Comparison of ENCODE assay signal across 20 cellular contexts in the genomic region with DNA sequence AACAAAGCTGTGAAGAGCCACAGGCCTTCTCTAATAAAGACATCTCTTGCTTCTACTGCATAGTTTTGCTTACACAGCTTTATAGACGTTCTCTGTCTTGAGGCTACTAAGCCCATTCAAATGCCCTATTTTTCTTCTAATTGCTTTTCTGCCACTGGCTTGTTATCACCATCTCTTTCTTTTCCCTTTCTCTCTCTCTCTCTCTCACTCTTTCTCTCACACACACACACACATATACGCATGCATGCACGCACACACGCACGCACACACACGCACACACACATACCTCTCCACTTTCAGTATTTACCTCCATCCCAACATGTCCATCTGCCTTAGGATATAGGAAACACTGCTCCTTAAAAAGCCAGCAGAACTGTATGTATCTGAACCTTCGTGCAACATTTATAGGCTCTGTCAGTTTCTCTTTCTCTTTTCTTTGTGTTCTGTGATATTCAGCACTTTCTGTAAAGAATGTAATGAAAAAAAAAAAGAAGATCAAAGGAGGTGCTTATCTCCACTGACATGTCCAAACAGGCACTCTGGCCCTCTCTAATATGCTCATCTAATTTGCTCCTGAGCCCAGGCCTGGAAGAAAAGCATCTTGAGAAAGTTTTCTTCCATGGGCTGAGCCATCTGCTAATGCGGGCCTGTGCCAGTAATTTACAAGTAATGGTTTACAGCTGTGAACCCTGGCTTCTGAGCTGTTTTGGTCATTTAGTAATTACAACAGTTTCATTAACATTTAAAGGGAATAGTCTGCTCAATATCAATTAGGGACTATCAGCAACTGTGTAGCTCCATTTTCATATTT.
DNase-seq lines count a peak whose midpoint lies in the region; ATAC-seq, FAIRE-seq and TF ChIP-seq lines count a peak whose summit lies in the region.
"Had no signal": no experiment of that assay in that cellular context is flagged by ENCODE, and none has a peak within 500 bp of the region (broad histone marks: within the 10 kb centered on the region; RNA-seq: fewer than 3 reads in every experiment).

No MANE protein-coding gene starts in this region.

- no peak overlapping the region for H4K5ac ChIP-seq in IMR-90 (ENCODE audit: low read depth, low read length)

- DNase-seq in GM12892 (ENCODE audit: insufficient read length) (no peak), IMR-90 (no peak), bronchial epithelial cell (ENCODE audit: low read depth) (peak; percentile 4), MCF 10A (ENCODE audit: unreplicated experiment) (no peak), Karpas-422 (no peak), cerebellum (ENCODE audit: low spot score) (no peak)
- DNase-seq: activated CD4-positive, alpha-beta memory T cell treated with anti-CD3 and anti-CD28 coated beads for 36 hours; activated T-cell treated with anti-CD3 and anti-CD28 coated beads, Interleukin-2, amount 50 U/mL, for 4 hours; DMS53; effector CD8-positive, alpha-beta T cell; hippocampal formation; Kasumi-1; NCI-H1436; NCI-H774; thyroid gland had no signal

- no peak overlapping the region for H2BK20ac ChIP-seq in IMR-90 (ENCODE audit: low read depth, low read length)

- 84 to 100% methylated on average over 3 to 6 of the region's 8 CpGs for WGBS in IMR-90 (ENCODE audit: extremely low coverage in 2 of 2, insufficient read length in 1 of 2), 2 experiments

- no peak overlapping the region for H2AK5ac ChIP-seq in IMR-90 (ENCODE audit: low read depth, low read length)

- no peak overlapping the region for H4K8ac ChIP-seq in IMR-90 (ENCODE audit: low read depth in 2 of 2, low read length in 2 of 2)

- no peaks in the 10 kb centered on the region for H3K79me1 ChIP-seq in IMR-90 (ENCODE audit: low read depth in 1 of 2, low read length in 2 of 2)

- TF ChIP-seq CTCF in IMR-90 (conservative IDR thresholded peaks at IDR 0.05; ENCODE audit: low read depth, low read length) (no peak), bronchial epithelial cell (IDR thresholded peaks at IDR 0.05; ENCODE audit: insufficient read depth, low read length, severe bottlenecking) (no peak), parathyroid adenoma (IDR thresholded peaks at IDR 0.05) (no peak), MCF 10A (IDR thresholded peaks at IDR 0.05; ENCODE audit: unreplicated experiment) (no peak)

- H3K4me2 ChIP-seq in IMR-90 (ENCODE audit: low read depth, low read length) (peak overlapping the region; percentile 63), parathyroid adenoma (ENCODE audit: low read length) (peak overlapping the region; percentile 20), Karpas-422 (ENCODE audit: low read depth, low read length, poor library complexity, severe bottlenecking) (no peak overlapping the region)
- H3K4me2 ChIP-seq: BLaER1 treated with 17β-estradiol and CSF1 and Interleukin-3, amounts not matched to agents 10 nM and 100 nM had no signal

- H3K79me2 ChIP-seq in parathyroid adenoma (no peaks in the 10 kb centered on the region), Karpas-422 (ENCODE audit: low read length) (no peaks in the 10 kb centered on the region)

- no peaks in the 10 kb centered on the region for H3K36me3 Mint-ChIP-seq in MCF 10A (ENCODE audit: insufficient read depth, unreplicated experiment)
- H3K36me3 Mint-ChIP-seq: activated CD4-positive, alpha-beta memory T cell treated with anti-CD3 and anti-CD28 coated beads for 36 hours had no signal

- no peaks in the 10 kb centered on the region for H3K36me3 ChIP-seq in IMR-90 (ENCODE audit: control insufficient read depth, insufficient read depth, low read length)
- H3K36me3 ChIP-seq in bronchial epithelial cell (ENCODE audit: control insufficient read depth, insufficient read depth, low read length): no peaks in the 10 kb centered on the region
- no peaks in the 10 kb centered on the region for H3K36me3 ChIP-seq in parathyroid adenoma (ENCODE audit: control insufficient read depth, insufficient read depth, low read length)
- no peaks in the 10 kb centered on the region for H3K36me3 ChIP-seq in Karpas-422 (ENCODE audit: insufficient read depth, low read length)
- H3K36me3 ChIP-seq: BLaER1 treated with 17β-estradiol and CSF1 and Interleukin-3, amounts not matched to agents 10 nM and 100 nM; ovary; thyroid gland had no signal

- H3K9me3 Mint-ChIP-seq in MCF 10A (ENCODE audit: unreplicated experiment): no peaks in the 10 kb centered on the region

- intact Hi-C loops in IMR-90 (cut with micrococcal nuclease) (no loop called here), MCF 10A (cut with micrococcal nuclease) (no loop called here)

- H4K20me1 ChIP-seq in IMR-90 (ENCODE audit: insufficient read depth, low read length): no peaks in the 10 kb centered on the region
- no peaks in the 10 kb centered on the region for H4K20me1 ChIP-seq in Karpas-422 (ENCODE audit: insufficient read depth, low read depth, low read length)
- H4K20me1 ChIP-seq: BLaER1 treated with 17β-estradiol and CSF1 and Interleukin-3, amounts not matched to agents 10 nM and 100 nM had no signal

- no peaks in the 10 kb centered on the region for H3K4me1 ChIP-seq in IMR-90 (ENCODE audit: control insufficient read depth, insufficient read depth, low read length)
- H3K4me1 ChIP-seq in parathyroid adenoma: no peaks in the 10 kb centered on the region
- H3K4me1 ChIP-seq in Karpas-422 (ENCODE audit: low read length): no peaks in the 10 kb centered on the region
- H3K4me1 ChIP-seq: thyroid gland had no signal

- H3K4me3 ChIP-seq in IMR-90 (ENCODE audit: insufficient read depth, low read depth, low read length): no peak overlapping the region
- no peak overlapping the region for H3K4me3 ChIP-seq in bronchial epithelial cell (ENCODE audit: low read depth, low read length)
- H3K4me3 ChIP-seq in parathyroid adenoma (ENCODE audit: low read depth, low read length): no peak overlapping the region
- H3K4me3 ChIP-seq in Karpas-422 (ENCODE audit: low read length): no peak overlapping the region
- H3K4me3 ChIP-seq: BLaER1 treated with 17β-estradiol and CSF1 and Interleukin-3, amounts not matched to agents 10 nM and 100 nM; ovary; skin epidermis; thyroid gland had no signal

- BruUV-seq in IMR-90 (replicated peaks; lab: Mats Ljungman, UMichigan): no TSS peak
- no TSS peak for BruUV-seq in MCF 10A (replicated peaks; lab: Mats Ljungman, UMichigan)

- no peak for ATAC-seq in IMR-90 (ENCODE audit: low read depth)
- ATAC-seq: activated T-cell treated with anti-CD3 and anti-CD28 coated beads, Interleukin-2, amount 50 U/mL, for 4 hours had no signal

- H3K9me1 ChIP-seq in IMR-90 (ENCODE audit: insufficient read depth, low read length): no peaks in the 10 kb centered on the region

- no peak overlapping the region for H4K91ac ChIP-seq in IMR-90 (ENCODE audit: insufficient read depth, low read depth, low read length)

- H3K27me3 ChIP-seq in IMR-90 (ENCODE audit: control insufficient read depth, insufficient read depth, low read length): no peaks in the 10 kb centered on the region
- no peaks in the 10 kb centered on the region for H3K27me3 ChIP-seq in bronchial epithelial cell (ENCODE audit: control insufficient read depth, insufficient read depth, low read length)
- no peaks in the 10 kb centered on the region for H3K27me3 ChIP-seq in parathyroid adenoma (ENCODE audit: control insufficient read depth, insufficient read depth, low read length)
- H3K27me3 ChIP-seq in Karpas-422 (ENCODE audit: low read length): no peaks in the 10 kb centered on the region
- H3K27me3 ChIP-seq: BLaER1 treated with 17β-estradiol and CSF1 and Interleukin-3, amounts not matched to agents 10 nM and 100 nM; ovary; thyroid gland had no signal

- no peak for TF ChIP-seq POLR2A in GM12892 (IDR thresholded peaks at IDR 0.05; ENCODE audit: low read depth, low read length)
- TF ChIP-seq POLR2A in IMR-90 (IDR thresholded peaks at IDR 0.05; ENCODE audit: low read depth, low read length): no peak

- no peaks in the 10 kb centered on the region for H3K9me3 ChIP-seq in IMR-90 (ENCODE audit: control insufficient read depth, insufficient read depth, low read length)
- no peaks in the 10 kb centered on the region for H3K9me3 ChIP-seq in parathyroid adenoma (ENCODE audit: control insufficient read depth, low read length)
- peaks cover 8% of the 10 kb centered on the region for H3K9me3 ChIP-seq in Karpas-422 (ENCODE audit: low read length)
- H3K9me3 ChIP-seq: BLaER1 treated with 17β-estradiol and CSF1 and Interleukin-3, amounts not matched to agents 10 nM and 100 nM; ovary; thyroid gland had no signal

- H3K4ac ChIP-seq in IMR-90 (ENCODE audit: low read depth, low read length): no peak overlapping the region

- H3K23ac ChIP-seq in IMR-90 (ENCODE audit: low read depth, low read length): no peak overlapping the region

- in situ Hi-C loops in IMR-90 (cut with MboI; ENCODE audit: low sequenced_read_pairs): no loop called here

- H2AFZ ChIP-seq in IMR-90 (replicated peaks; ENCODE audit: low read length, poor library complexity) (no peak overlapping the region), parathyroid adenoma (peak overlapping the region; percentile 14), Karpas-422 (ENCODE audit: low read length) (no peak overlapping the region)

- no peak overlapping the region for H3K9ac ChIP-seq in IMR-90 (ENCODE audit: low read depth, low read length)
- no peak overlapping the region for H3K9ac ChIP-seq in parathyroid adenoma
- no peak overlapping the region for H3K9ac ChIP-seq in Karpas-422 (ENCODE audit: low read length)
- H3K9ac ChIP-seq: BLaER1 treated with 17β-estradiol and CSF1 and Interleukin-3, amounts not matched to agents 10 nM and 100 nM had no signal

- no peak overlapping the region for H3K56ac ChIP-seq in IMR-90 (ENCODE audit: extremely low read depth, insufficient read depth, low read length)

- no peak overlapping the region for H2BK15ac ChIP-seq in IMR-90 (ENCODE audit: low read depth, low read length)

- CTCF ChIA-PET in IMR-90 (lab: Yijun Ruan, JAX) (interaction anchor here (1.3 kb wide), 1 partner anchor 13 kb away, joined by 4 read pairs; no protein-coding TSS in a partner anchor), MCF 10A (lab: Yijun Ruan, JAX) (interaction anchor here (0.6 to 0.8 kb wide), 2 partner anchors 737 to 1484 kb away, joined by 3 read pairs; no protein-coding TSS in a partner anchor)

- peaks cover 11% of the 10 kb centered on the region for H3K27me3 Mint-ChIP-seq in MCF 10A (ENCODE audit: insufficient read depth, unreplicated experiment)
- H3K27me3 Mint-ChIP-seq: activated CD4-positive, alpha-beta memory T cell treated with anti-CD3 and anti-CD28 coated beads for 36 hours had no signal

- H3K9me2 ChIP-seq in Karpas-422 (replicated peaks; ENCODE audit: insufficient read depth, low read length): no peaks in the 10 kb centered on the region

- H3K27ac ChIP-seq in IMR-90 (ENCODE audit: insufficient read depth, low read length) (no peak overlapping the region), parathyroid adenoma (no peak overlapping the region), Karpas-422 (ENCODE audit: low read length) (no peak overlapping the region)
- H3K27ac ChIP-seq: BLaER1 treated with 17β-estradiol and CSF1 and Interleukin-3, amounts not matched to agents 10 nM and 100 nM; HL-60; ovary; skin epidermis; thyroid gland had no signal

- no peak overlapping the region for H2AK9ac ChIP-seq in IMR-90 (replicated peaks; ENCODE audit: low read depth, low read length, poor library complexity)

- TF ChIP-seq RAD21 in IMR-90 (IDR thresholded peaks at IDR 0.05; ENCODE audit: low read length): no peak

- H3K4me1 Mint-ChIP-seq in MCF 10A (ENCODE audit: insufficient read depth, unreplicated experiment): no peaks in the 10 kb centered on the region

- H3K27ac Mint-ChIP-seq in MCF 10A (ENCODE audit: low read depth, unreplicated experiment): no peak overlapping the region
- H3K27ac Mint-ChIP-seq: activated CD4-positive, alpha-beta memory T cell treated with anti-CD3 and anti-CD28 coated beads for 36 hours had no signal

- dilution Hi-C loops in IMR-90 (cut with HindIII; ENCODE audit: low sequenced_read_pairs, unreplicated experiment): no loop called here

- no peak overlapping the region for H3K4me3 Mint-ChIP-seq in MCF 10A (ENCODE audit: unreplicated experiment)
- H3K4me3 Mint-ChIP-seq: activated CD4-positive, alpha-beta memory T cell treated with anti-CD3 and anti-CD28 coated beads for 36 hours; activated T-cell treated with anti-CD3 and anti-CD28 coated beads, Interleukin-2, amount 50 U/mL, for 4 hours had no signal

- POLR2A ChIA-PET in IMR-90 (lab: Charles Lee; ENCODE audit: unreplicated experiment): no interaction called here
- POLR2A ChIA-PET in MCF 10A (lab: Yijun Ruan, JAX): no interaction called here

- no peak overlapping the region for H3K14ac ChIP-seq in IMR-90 (replicated peaks; ENCODE audit: low read depth, low read length)

- H2BK120ac ChIP-seq in IMR-90 (ENCODE audit: low read depth, low read length): no peak overlapping the region

- FAIRE-seq in GM12892 (lab: Jason Lieb, UNC): peak; percentile 65
- no peak for FAIRE-seq in bronchial epithelial cell (lab: Jason Lieb, UNC)

- no peak overlapping the region for H3K18ac ChIP-seq in IMR-90 (ENCODE audit: low read depth, low read length)

- H2BK5ac ChIP-seq in IMR-90 (ENCODE audit: low read depth, low read length, poor library complexity, severe bottlenecking): no peak overlapping the region
